In genomic region chr1:247429526-247429925, GRCh38 we compare ENCODE assay signal across 35 cellular contexts. TPM values are rescaled to one million over a fixed set of nuclear protein-coding genes. Genes with fewer than 3 reads are reported as not detected.
"Had no signal": no experiment of that assay in that cellular context is flagged by ENCODE, and none has a peak within 500 bp of the region (broad histone marks: within the 10 kb centered on the region; RNA-seq: fewer than 3 reads in every experiment).

No MANE protein-coding gene starts in this region.

- H3K9ac ChIP-seq: neural progenitor cell had no signal

- H3K9me3 Mint-ChIP-seq: activated B cell treated with CpG ODN at 0.5 μM for 24 hours; activated naive CD4-positive, alpha-beta T cell treated with anti-CD3 and anti-CD28 coated beads, Interleukin-2, amount 50 U/mL, for 72 hours; activated T-cell treated with anti-CD3 and anti-CD28 coated beads, Interleukin-2, amount 50 U/mL, for 72 hours; brain; endodermal cell; immature natural killer cell; naive thymus-derived CD8-positive, alpha-beta T cell; stimulated activated memory B cell treated with anti-CD40 and anti-IgM and Interleukin-4, amounts not matched to agents 10 μg/mL and 1 μg/mL and 100 μg/mL, for 72 hours; stimulated activated naive CD8-positive, alpha-beta T cell treated with anti-CD3 and anti-CD28 coated beads, Interleukin-15, amount 100 ng/mL, for 72 hours; T-helper 2 cell treated with Interferon-gamma antibody and Interleukin-4, amounts not matched to agents 5 μg/mL and 100 μg/mL, for 36 hours had no signal

- H3K4me2 ChIP-seq: neural progenitor cell had no signal

- H3K36me3 ChIP-seq: cardiac muscle cell, neural progenitor cell, right lobe of liver, thyroid gland, upper lobe of left lung, vagina had no signal

- H3K4me1 Mint-ChIP-seq: brain; endodermal cell; immature natural killer cell; neural progenitor cell; stimulated activated naive CD8-positive, alpha-beta T cell treated with anti-CD3 and anti-CD28 coated beads, Interleukin-15, amount 100 ng/mL, for 72 hours had no signal

- H3K9me3 ChIP-seq: heart left ventricle, lower lobe of right lung, right lobe of liver, thyroid gland, upper lobe of left lung, vagina had no signal

- H3K27me3 Mint-ChIP-seq: activated B cell treated with CpG ODN at 0.5 μM for 24 hours; naive thymus-derived CD8-positive, alpha-beta T cell; stimulated activated memory B cell treated with anti-CD40 and anti-IgM and Interleukin-4, amounts not matched to agents 10 μg/mL and 1 μg/mL and 100 μg/mL, for 72 hours; stimulated activated naive CD8-positive, alpha-beta T cell treated with anti-CD3 and anti-CD28 coated beads, Interleukin-15, amount 100 ng/mL, for 72 hours had no signal

- ATAC-seq: activated naive CD4-positive, alpha-beta T cell treated with anti-CD3 and anti-CD28 coated beads, Interleukin-2, amount 50 U/mL, for 72 hours; activated T-cell treated with anti-CD3 and anti-CD28 coated beads, Interleukin-2, amount 50 U/mL, for 72 hours; esophagus mucosa; foreskin keratinocyte; heart left ventricle; left colon; lower lobe of right lung; naive thymus-derived CD8-positive, alpha-beta T cell; stimulated activated memory B cell treated with anti-CD40 and anti-IgM and Interleukin-4, amounts not matched to agents 10 μg/mL and 1 μg/mL and 100 μg/mL, for 72 hours; stimulated activated naive CD8-positive, alpha-beta T cell treated with anti-CD3 and anti-CD28 coated beads, Interleukin-15, amount 100 ng/mL, for 72 hours had no signal

- H3K27ac ChIP-seq: cardiac muscle cell, foreskin keratinocyte, heart left ventricle, lower lobe of right lung, neural progenitor cell, right lobe of liver, skin epidermis, thyroid gland, upper lobe of left lung, vagina had no signal

- DNase-seq: activated B cell treated with CpG ODN at 0.5 μM for 24 hours; activated CD4-positive, alpha-beta T cell treated with anti-CD3 and anti-CD28 coated beads, Interleukin-2, amount 50 U/mL, for 4 hours; activated naive CD4-positive, alpha-beta T cell; activated T-cell treated with anti-CD3 and anti-CD28 coated beads for 4 hours; activated T-cell treated with anti-CD3 and anti-CD28 coated beads, Interleukin-2, amount 50 U/mL, for 72 hours; cortex of kidney; endodermal cell; foreskin keratinocyte; heart left ventricle; hypothalamus; immature natural killer cell; kidney; left colon; lower lobe of right lung; mesenchymal stem cell; naive thymus-derived CD8-positive, alpha-beta T cell; occipital lobe; right lobe of liver; stimulated activated CD4-positive, alpha-beta T cell treated with anti-CD3 and anti-CD28 coated beads, Interleukin-12 subunit alpha, Interleukin-12 subunit beta, amount 100 ng/mL, for 4 hours; stimulated activated CD4-positive, alpha-beta T cell treated with anti-CD3 and anti-CD28 coated beads, Interleukin-4, amount 100 ng/mL, for 24 hours; stimulated activated naive CD8-positive, alpha-beta T cell treated with anti-CD3 and anti-CD28 coated beads, Interleukin-15, amount 100 ng/mL, for 72 hours; substantia nigra; T-helper 1 cell; thyroid gland had no signal

- H3K4me1 ChIP-seq: foreskin keratinocyte, lower lobe of right lung, neural progenitor cell, right lobe of liver, thyroid gland, upper lobe of left lung, vagina had no signal

- H3K27ac Mint-ChIP-seq: activated B cell treated with CpG ODN at 0.5 μM for 24 hours; activated naive CD4-positive, alpha-beta T cell treated with anti-CD3 and anti-CD28 coated beads, Interleukin-2, amount 50 U/mL, for 72 hours; activated T-cell treated with anti-CD3 and anti-CD28 coated beads, Interleukin-2, amount 50 U/mL, for 72 hours; endodermal cell; naive thymus-derived CD8-positive, alpha-beta T cell; neural progenitor cell; T-helper 2 cell treated with Interferon-gamma antibody and Interleukin-4, amounts not matched to agents 5 μg/mL and 100 μg/mL, for 36 hours had no signal

- H3K4me3 Mint-ChIP-seq: activated B cell treated with CpG ODN at 0.5 μM for 24 hours; activated T-cell treated with anti-CD3 and anti-CD28 coated beads, Interleukin-2, amount 50 U/mL, for 72 hours; brain; endodermal cell; immature natural killer cell; naive thymus-derived CD8-positive, alpha-beta T cell; neural progenitor cell; stimulated activated memory B cell treated with anti-CD40 and anti-IgM and Interleukin-4, amounts not matched to agents 10 μg/mL and 1 μg/mL and 100 μg/mL, for 72 hours; stimulated activated naive CD8-positive, alpha-beta T cell treated with anti-CD3 and anti-CD28 coated beads, Interleukin-15, amount 100 ng/mL, for 72 hours; T-helper 2 cell treated with Interferon-gamma antibody and Interleukin-4, amounts not matched to agents 5 μg/mL and 100 μg/mL, for 36 hours had no signal

- H3K36me3 Mint-ChIP-seq: brain, neural progenitor cell had no signal

- H3K27me3 ChIP-seq: cardiac muscle cell, foreskin keratinocyte, neural progenitor cell, right lobe of liver, thyroid gland, upper lobe of left lung, vagina had no signal

- H3K4me3 ChIP-seq: cardiac muscle cell, heart left ventricle, lower lobe of right lung, neural progenitor cell, right lobe of liver, skin epidermis, thyroid gland, upper lobe of left lung, vagina had no signal

RNA-seq across cellular contexts. Expression of gene NLRP3, which starts 13.6 kb away (rescaled TPM):
- polyA plus RNA-seq: cardiac muscle cell had no signal

RNA-seq across cellular contexts. Expression of gene OR2B11, which starts 28.4 kb away (rescaled TPM):
- total RNA-seq: activated B cell treated with CpG ODN at 0.5 μM for 24 hours; activated naive CD4-positive, alpha-beta T cell treated with anti-CD3 and anti-CD28 coated beads, Interleukin-2, amount 50 U/mL, for 72 hours; cardiac muscle cell; chondrocyte; endodermal cell; esophagus mucosa; foreskin keratinocyte; heart left ventricle; kidney; left colon; lower lobe of right lung; naive thymus-derived CD8-positive, alpha-beta T cell; occipital lobe; right lobe of liver; thyroid gland; upper lobe of left lung; vagina had no signal
- polyA plus RNA-seq: cardiac muscle cell; foreskin keratinocyte; heart left ventricle; immature natural killer cell; naive thymus-derived CD8-positive, alpha-beta T cell had no signal
